ENCODE assay signal across 9 cellular contexts in genomic region chr2:148720501-148720998, GRCh38.
DNase-seq lines count a peak whose midpoint lies in the region; ATAC-seq and TF ChIP-seq lines count a peak whose summit lies in the region.
"Had no signal": no experiment of that assay in that cellular context is flagged by ENCODE, and none has a peak within 500 bp of the region (broad histone marks: within the 10 kb centered on the region; RNA-seq: fewer than 3 reads in every experiment).

No MANE protein-coding gene starts in this region.

- peak; percentile 8 to 12 for DNase-seq in activated T-cell treated with anti-CD3 and anti-CD28 coated beads, Interleukin-2, amount 50 U/mL, for 72 hours
- DNase-seq in activated T-cell treated with anti-CD3 and anti-CD28 coated beads for 4 hours (no peak), left colon (no peak), suprapubic skin (ENCODE audit: low spot score in 2 of 2) (peak in 1 of 2 donors; percentile 56), Kasumi-1 (lab: John Stamatoyannopoulos, UW) (no peak), GM20000 (ENCODE audit: low spot score) (no peak)
- DNase-seq in activated T-helper 1 cell treated with anti-CD3 and anti-CD28 coated beads, Interleukin-12 subunit alpha, Interleukin-12 subunit beta, Interleukin-2, Interleukin-4 antibody, amounts not matched to agents 30 ng/mL and 10 ng/mL and 1 ng/mL, durations not matched to agents 14 hours and 24 hours and 36 hours (ENCODE audit: low spot score), result no peak
- DNase-seq: adrenal gland had no signal

- peaks cover 89% of the 10 kb centered on the region for H3K4me1 Mint-ChIP-seq in activated T-cell treated with anti-CD3 and anti-CD28 coated beads, Interleukin-2, amount 50 U/mL, for 72 hours (ENCODE audit: low read depth)
- H3K4me1 Mint-ChIP-seq in activated T-helper 1 cell treated with anti-CD3 and anti-CD28 coated beads, Interleukin-12 subunit alpha, Interleukin-12 subunit beta, Interleukin-2, Interleukin-4 antibody, amounts not matched to agents 30 ng/mL and 10 ng/mL and 1 ng/mL, durations not matched to agents 14 hours and 24 hours and 36 hours (ENCODE audit: low read depth), result peaks cover 85% of the 10 kb centered on the region

- no peaks in the 10 kb centered on the region for H3K27me3 ChIP-seq in suprapubic skin
- H3K27me3 ChIP-seq: adrenal gland had no signal

- no peak for TF ChIP-seq CTCF in suprapubic skin (IDR thresholded peaks at IDR 0.05)
- no peak for TF ChIP-seq CTCF in GM20000 (IDR thresholded peaks at IDR 0.05; ENCODE audit: extremely low read depth, missing control alignments)

- peaks cover 29% of the 10 kb centered on the region for H3K4me1 ChIP-seq in suprapubic skin

- TF ChIP-seq EP300 in suprapubic skin (IDR thresholded peaks at IDR 0.05), result no peak

- H3K9me3 Mint-ChIP-seq in activated T-cell treated with anti-CD3 and anti-CD28 coated beads, Interleukin-2, amount 50 U/mL, for 72 hours, result peaks cover 0 to 2% of the 10 kb centered on the region in 2 donors
- H3K9me3 Mint-ChIP-seq in activated T-helper 1 cell treated with anti-CD3 and anti-CD28 coated beads, Interleukin-12 subunit alpha, Interleukin-12 subunit beta, Interleukin-2, Interleukin-4 antibody, amounts not matched to agents 30 ng/mL and 10 ng/mL and 1 ng/mL, durations not matched to agents 14 hours and 24 hours and 36 hours, result peaks cover 23% of the 10 kb centered on the region

- ATAC-seq in activated T-cell treated with anti-CD3 and anti-CD28 coated beads, Interleukin-2, amount 50 U/mL, for 72 hours (replicated peaks in 1 of 2), result peak; percentile 48 to 49
- ATAC-seq in left colon (peak; percentile 53), GM18909 (IDR thresholded peaks at IDR 0.05; ENCODE audit: poor library complexity, unreplicated experiment) (no peak)

- peak overlapping the region; percentile 7 for H3K4me3 ChIP-seq in suprapubic skin
- H3K4me3 ChIP-seq: adrenal gland had no signal

- no peaks in the 10 kb centered on the region for H3K9me3 ChIP-seq in suprapubic skin
- H3K9me3 ChIP-seq: adrenal gland had no signal

- intact Hi-C loops in activated T-helper 1 cell treated with anti-CD3 and anti-CD28 coated beads, Interleukin-12 subunit alpha, Interleukin-12 subunit beta, Interleukin-2, Interleukin-4 antibody, amounts not matched to agents 30 ng/mL and 10 ng/mL and 1 ng/mL, durations not matched to agents 14 hours and 24 hours and 36 hours (cut with micrococcal nuclease), result no loop called here
- intact Hi-C loops in left colon (cut with DNase I, micrococcal nuclease), result no loop called here

- WGBS in suprapubic skin, result 49% methylated on average over 20 of the region's 20 CpGs

- peak overlapping the region; percentile 45 for H3K27ac Mint-ChIP-seq in activated T-cell treated with anti-CD3 and anti-CD28 coated beads, Interleukin-2, amount 50 U/mL, for 72 hours
- peak overlapping the region; percentile 36 for H3K27ac Mint-ChIP-seq in activated T-helper 1 cell treated with anti-CD3 and anti-CD28 coated beads, Interleukin-12 subunit alpha, Interleukin-12 subunit beta, Interleukin-2, Interleukin-4 antibody, amounts not matched to agents 30 ng/mL and 10 ng/mL and 1 ng/mL, durations not matched to agents 14 hours and 24 hours and 36 hours

- TF ChIP-seq POLR2A in suprapubic skin (IDR thresholded peaks at IDR 0.05), result no peak

- H3K4me3 Mint-ChIP-seq in activated T-cell treated with anti-CD3 and anti-CD28 coated beads, Interleukin-2, amount 50 U/mL, for 72 hours, result peak overlapping the region; percentile 14 to 29
- H3K4me3 Mint-ChIP-seq in activated T-helper 1 cell treated with anti-CD3 and anti-CD28 coated beads, Interleukin-12 subunit alpha, Interleukin-12 subunit beta, Interleukin-2, Interleukin-4 antibody, amounts not matched to agents 30 ng/mL and 10 ng/mL and 1 ng/mL, durations not matched to agents 14 hours and 24 hours and 36 hours, result no peak overlapping the region

- no peaks in the 10 kb centered on the region for H3K27me3 Mint-ChIP-seq in activated T-cell treated with anti-CD3 and anti-CD28 coated beads, Interleukin-2, amount 50 U/mL, for 72 hours (ENCODE audit: low read depth)
- no peaks in the 10 kb centered on the region for H3K27me3 Mint-ChIP-seq in activated T-helper 1 cell treated with anti-CD3 and anti-CD28 coated beads, Interleukin-12 subunit alpha, Interleukin-12 subunit beta, Interleukin-2, Interleukin-4 antibody, amounts not matched to agents 30 ng/mL and 10 ng/mL and 1 ng/mL, durations not matched to agents 14 hours and 24 hours and 36 hours (ENCODE audit: insufficient read depth)

- no peak overlapping the region for H3K27ac ChIP-seq in suprapubic skin
- H3K27ac ChIP-seq: adrenal gland had no signal

- H3K36me3 Mint-ChIP-seq in activated T-cell treated with anti-CD3 and anti-CD28 coated beads, Interleukin-2, amount 50 U/mL, for 72 hours (ENCODE audit: insufficient read depth in 2 of 2), result peaks cover 17 to 19% of the 10 kb centered on the region in 2 donors
- H3K36me3 Mint-ChIP-seq in activated T-helper 1 cell treated with anti-CD3 and anti-CD28 coated beads, Interleukin-12 subunit alpha, Interleukin-12 subunit beta, Interleukin-2, Interleukin-4 antibody, amounts not matched to agents 30 ng/mL and 10 ng/mL and 1 ng/mL, durations not matched to agents 14 hours and 24 hours and 36 hours (ENCODE audit: low read depth), result peaks cover 30% of the 10 kb centered on the region

- H3K36me3 ChIP-seq in suprapubic skin, result no peaks in the 10 kb centered on the region
- H3K36me3 ChIP-seq: adrenal gland had no signal

Comparison
In these comparisons a context has a peak if more than half of its experiments do, and no peak if none do; other contexts are left out.
1. DNase-seq: peak in activated T-cell treated with anti-CD3 and anti-CD28 coated beads, Interleukin-2, amount 50 U/mL, for 72 hours (2 of 2); none in activated T-cell treated with anti-CD3 and anti-CD28 coated beads for 4 hours (single experiment), activated T-helper 1 cell treated with anti-CD3 and anti-CD28 coated beads, Interleukin-12 subunit alpha, Interleukin-12 subunit beta, Interleukin-2, Interleukin-4 antibody, amounts not matched to agents 30 ng/mL and 10 ng/mL and 1 ng/mL, durations not matched to agents 14 hours and 24 hours and 36 hours (single experiment), left colon (0 of 2), Kasumi-1 (0 of 2) and GM20000 (single experiment).